Comparison of ENCODE assay signal across 8 cellular contexts in genomic region chr6:43629505-43630300, GRCh38. TPM values are rescaled to one million over a fixed set of nuclear protein-coding genes. Genes with fewer than 3 reads are reported as not detected.
DNase-seq lines count a peak whose midpoint lies in the region; ATAC-seq, FAIRE-seq and TF ChIP-seq lines count a peak whose summit lies in the region.

No MANE protein-coding gene starts in this region.

- ATAC-seq in stimulated activated naive CD8-positive, alpha-beta T cell treated with anti-CD3 and anti-CD28 coated beads, Interleukin-15, amount 100 ng/mL, for 72 hours: peak; percentile 78

- H4K20me1 ChIP-seq in MM.1S (ENCODE audit: insufficient read depth, low read length) (no peaks in the 10 kb centered on the region), neural cell (ENCODE audit: insufficient read depth) (no peaks in the 10 kb centered on the region)

- peak overlapping the region; percentile 86 for H3K9ac ChIP-seq in MM.1S (ENCODE audit: low read length)
- H3K9ac ChIP-seq in neural cell (ENCODE audit: low read length): peak overlapping the region; percentile 86

- TF ChIP-seq CTCF in MM.1S (IDR thresholded peaks at IDR 0.05; ENCODE audit: low read length): no peak
- no peak for TF ChIP-seq CTCF in fibroblast of villous mesenchyme (IDR thresholded peaks at IDR 0.05; ENCODE audit: insufficient read depth, low read depth, low read length)
- no peak for TF ChIP-seq CTCF in neural cell (IDR thresholded peaks at IDR 0.05; ENCODE audit: poor library complexity, severe bottlenecking)

- H3F3A ChIP-seq in MM.1S (ENCODE audit: insufficient read depth, low read length) (peaks cover 7% of the 10 kb centered on the region; the same call in 1 of the 2 replicates), neural cell (ENCODE audit: insufficient read depth, low read length, poor library complexity, severe bottlenecking) (no peaks in the 10 kb centered on the region)

- no peaks in the 10 kb centered on the region for H3K9me3 Mint-ChIP-seq in stimulated activated naive CD8-positive, alpha-beta T cell treated with anti-CD3 and anti-CD28 coated beads, Interleukin-15, amount 100 ng/mL, for 72 hours

- H3K4me3 ChIP-seq in MM.1S (ENCODE audit: low read length) (peak overlapping the region; percentile 85), fibroblast of villous mesenchyme (ENCODE audit: low read depth, low read length) (peak overlapping the region; percentile 95), neural cell (ENCODE audit: low read length) (peak overlapping the region; percentile 82)

- H3K27ac ChIP-seq in MM.1S (ENCODE audit: low read length) (peak overlapping the region; percentile 78), neural cell (ENCODE audit: low read length) (peak overlapping the region; percentile 80)

- TF ChIP-seq EP300 in neural cell (conservative IDR thresholded peaks at IDR 0.05; ENCODE audit: poor library complexity, severe bottlenecking): peak; percentile 33

- H3K4me1 ChIP-seq in MM.1S (ENCODE audit: low read length): peaks cover 17% of the 10 kb centered on the region

- H3K36me3 ChIP-seq in MM.1S (replicated peaks; ENCODE audit: insufficient read depth, low read length) (0 out of 2 replicates have a peak, but pooled peaks cover 2% of the 10 kb centered on the region), neural cell (ENCODE audit: insufficient read depth, low read length) (no peaks in the 10 kb centered on the region)

- FAIRE-seq in G401.6 (lab: Jason Lieb, UNC): peak; percentile 99

- H2AFZ ChIP-seq in MM.1S (ENCODE audit: low read length) (peak overlapping the region; percentile 93), neural cell (ENCODE audit: low read depth, low read length) (peak overlapping the region; percentile 86)

- no peaks in the 10 kb centered on the region for H3K9me3 ChIP-seq in MM.1S (replicated peaks; ENCODE audit: insufficient read depth, low read length)
- no peaks in the 10 kb centered on the region for H3K9me3 ChIP-seq in neural cell (ENCODE audit: low read length)

- H3K79me2 ChIP-seq in MM.1S (ENCODE audit: low read length): peaks cover 25% of the 10 kb centered on the region
- peaks cover 9% of the 10 kb centered on the region for H3K79me2 ChIP-seq in neural cell (replicated peaks; ENCODE audit: insufficient read depth, low read length)

- H3K9me2 ChIP-seq in MM.1S (replicated peaks; ENCODE audit: insufficient read depth, low read length) (no peaks in the 10 kb centered on the region), neural cell (ENCODE audit: insufficient read depth, low read length) (no peaks in the 10 kb centered on the region)

- TF ChIP-seq RAD21 in neural cell (conservative IDR thresholded peaks at IDR 0.05): no peak

- peak overlapping the region; percentile 97 to 100 for H3K4me3 Mint-ChIP-seq in stimulated activated naive CD8-positive, alpha-beta T cell treated with anti-CD3 and anti-CD28 coated beads, Interleukin-15, amount 100 ng/mL, for 72 hours

- peak overlapping the region; percentile 98 to 100 for H3K27ac Mint-ChIP-seq in stimulated activated naive CD8-positive, alpha-beta T cell treated with anti-CD3 and anti-CD28 coated beads, Interleukin-15, amount 100 ng/mL, for 72 hours

- H3K4me1 Mint-ChIP-seq in stimulated activated naive CD8-positive, alpha-beta T cell treated with anti-CD3 and anti-CD28 coated beads, Interleukin-15, amount 100 ng/mL, for 72 hours: peaks cover 46% of the 10 kb centered on the region

- H3K27me3 Mint-ChIP-seq in stimulated activated naive CD8-positive, alpha-beta T cell treated with anti-CD3 and anti-CD28 coated beads, Interleukin-15, amount 100 ng/mL, for 72 hours: no peaks in the 10 kb centered on the region

- no peaks in the 10 kb centered on the region for H3K27me3 ChIP-seq in MM.1S (replicated peaks; ENCODE audit: insufficient read depth, low read length)
- H3K27me3 ChIP-seq in neural cell (ENCODE audit: insufficient read depth, low read depth, low read length): no peaks in the 10 kb centered on the region

- peak overlapping the region; percentile 98 for H3K4me2 ChIP-seq in MM.1S (ENCODE audit: low read depth, low read length)
- peak overlapping the region; percentile 69 for H3K4me2 ChIP-seq in neural cell (ENCODE audit: low read length)

- DNase-seq in HCEC 1CT: peak; percentile 97
- peak; percentile 98 for DNase-seq in MM.1S
- peak; percentile 95 for DNase-seq in SHP77 treated with DMSO at 0.1 percent for 48 hours (lab: John Stamatoyannopoulos, UW)
- peak; percentile 76 for DNase-seq in activated gamma-delta T cell treated with Interleukin-2 at 50 U/mL for 16 hours
- DNase-seq in fibroblast of villous mesenchyme (ENCODE audit: low read depth): peak; percentile 99
- peak; percentile 91 to 97 for DNase-seq in stimulated activated naive CD8-positive, alpha-beta T cell treated with anti-CD3 and anti-CD28 coated beads, Interleukin-15, amount 100 ng/mL, for 72 hours

TF ChIP-seq in neural cell, 6 proteins besides CTCF, POLR2A, EP300 and RAD21:
- no peak for TF ChIP-seq TAF1 (IDR thresholded peaks at IDR 0.05; ENCODE audit: low read depth)
- peak; percentile 47 for TF ChIP-seq MXI1 (conservative IDR thresholded peaks at IDR 0.05; ENCODE audit: poor library complexity, severe bottlenecking)
- peak; percentile 60 for TF ChIP-seq POLR2AphosphoS5 (IDR thresholded peaks at IDR 0.05)
- no peak for TF ChIP-seq EZH2 (IDR thresholded peaks at IDR 0.05; ENCODE audit: borderline replicate concordance, insufficient read depth, low read length, poor library complexity, severe bottlenecking)
- peak; percentile 77 for TF ChIP-seq REST (IDR thresholded peaks at IDR 0.05; ENCODE audit: borderline replicate concordance)
- TF ChIP-seq SMC3 (conservative IDR thresholded peaks at IDR 0.05; ENCODE audit: poor library complexity): no peak

RNA-seq across cellular contexts. Expression of gene GTPBP2, which starts 0.6 kb away (rescaled TPM):
- 50.1 and 69.9 TPM in 2 replicates for total RNA-seq in fibroblast of villous mesenchyme
- polyA plus RNA-seq in neural cell: 103 and 117 TPM in 2 replicates
- 50.9 and 51.4 TPM in 2 replicates for polyA minus RNA-seq in neural cell

RNA-seq across cellular contexts. Expression of gene MAD2L1BP, which starts 5.9 kb away (rescaled TPM):
- 18.0 and 20.7 TPM in 2 replicates for total RNA-seq in fibroblast of villous mesenchyme
- polyA plus RNA-seq in neural cell: 43.2 and 64.2 TPM in 2 replicates
- polyA minus RNA-seq in neural cell: 54.2 and 54.3 TPM in 2 replicates

RNA-seq across cellular contexts. Expression of gene RSPH9, which starts 15.1 kb away (rescaled TPM):
- 0.86 and 0.97 TPM in 2 replicates for total RNA-seq in fibroblast of villous mesenchyme
- polyA plus RNA-seq in neural cell: 0.88 and 1.8 TPM in 2 replicates
- polyA minus RNA-seq in neural cell: 0.49 and 0.69 TPM in 2 replicates

RNA-seq across cellular contexts. Expression of gene POLH, which starts 53.7 kb away (rescaled TPM):
- total RNA-seq in fibroblast of villous mesenchyme: 20.0 and 40.6 TPM in 2 replicates
- 6.5 and 9.1 TPM in 2 replicates for polyA plus RNA-seq in neural cell
- polyA minus RNA-seq in neural cell: 14.6 and 15.4 TPM in 2 replicates

RNA-seq across cellular contexts. Expression of gene XPO5, which starts 53.9 kb away (rescaled TPM):
- total RNA-seq in fibroblast of villous mesenchyme: 28.0 and 43.2 TPM in 2 replicates
- polyA plus RNA-seq in neural cell: 28.5 and 36.0 TPM in 2 replicates
- polyA minus RNA-seq in neural cell: 50.1 and 52.3 TPM in 2 replicates

Comparison
In these comparisons a context has a peak if more than half of its experiments do, and no peak if none do; other contexts are left out.
1. Peak in every context shown above with its lines: DNase-seq, ATAC-seq, H3K4me3 ChIP-seq and H3K27ac ChIP-seq.